ENCODE assay signal across 17 cellular contexts in the genomic region with DNA sequence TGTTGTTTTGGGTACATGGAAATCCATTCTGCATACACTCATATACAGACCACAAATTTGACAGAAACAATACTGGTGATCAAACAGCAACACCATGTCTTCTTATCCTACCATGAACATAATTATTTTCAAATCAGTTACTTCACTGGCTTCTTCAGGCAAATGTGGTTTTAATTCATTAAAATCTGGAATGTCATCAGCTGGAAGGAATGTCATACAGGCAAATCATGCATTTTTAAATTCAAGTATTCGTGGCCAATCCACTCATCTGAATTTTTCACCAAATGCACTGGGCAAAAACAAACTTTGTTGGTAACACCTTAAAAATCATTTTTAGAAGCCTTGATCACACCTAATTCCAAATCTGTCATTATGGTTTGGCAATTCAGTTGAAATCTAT. TPM values are rescaled to one million over a fixed set of nuclear protein-coding genes. Genes with fewer than 3 reads are reported as not detected.
DNase-seq lines count a peak whose midpoint lies in the region; ATAC-seq and TF ChIP-seq lines count a peak whose summit lies in the region.
"Had no signal": no experiment of that assay in that cellular context is flagged by ENCODE, and none has a peak within 500 bp of the region (broad histone marks: within the 10 kb centered on the region; RNA-seq: fewer than 3 reads in every experiment).

No MANE protein-coding gene starts in this region.

- no peaks in the 10 kb centered on the region for H3K36me3 ChIP-seq in subcutaneous abdominal adipose tissue (ENCODE audit: control insufficient read depth in 5 of 5, insufficient read depth in 5 of 5, low read length in 5 of 5)

- intact Hi-C loops in dorsolateral prefrontal cortex (cut with DNase I) = loop anchor here (5.0 to 10.0 kb wide), 4 partner anchors 49 to 129 kb away; a partner anchor contains a TSS
- intact Hi-C loops in left cardiac atrium (cut with DNase I) = no loop called here
- intact Hi-C loops in posterior vena cava (cut with DNase I) = no loop called here

- H3K4me3 ChIP-seq in dorsolateral prefrontal cortex (no peak overlapping the region), subcutaneous abdominal adipose tissue (ENCODE audit: low read depth in 1 of 5, low read length in 5 of 5) (no peak overlapping the region)
- H3K4me3 ChIP-seq: A549, GM12878, K562 had no signal

- H3K27me3 ChIP-seq in dorsolateral prefrontal cortex (no peaks in the 10 kb centered on the region), subcutaneous abdominal adipose tissue (ENCODE audit: control insufficient read depth in 5 of 5, insufficient read depth in 4 of 5, low read length in 5 of 5) (no peaks in the 10 kb centered on the region)

- TF ChIP-seq CTCF in dorsolateral prefrontal cortex (IDR thresholded peaks at IDR 0.05 in 54 of 56, conservative IDR thresholded peaks at IDR 0.05 in 2 of 56; ENCODE audit: low read depth in 1 of 56, partially characterized antibody in 56 of 56) = no peak

- H3K27ac ChIP-seq in angular gyrus (ENCODE audit: low read depth, low read length) (peak overlapping the region; percentile 81), dorsolateral prefrontal cortex (peak overlapping the region in 57 of 59 donors; percentile 7 to 94 (median 81)), subcutaneous abdominal adipose tissue (ENCODE audit: low read depth, low read length) (peak overlapping the region; percentile 20)
- H3K27ac ChIP-seq: A549 had no signal

- H3K4me1 ChIP-seq in subcutaneous abdominal adipose tissue (ENCODE audit: control insufficient read depth in 5 of 5, insufficient read depth in 5 of 5, low read length in 5 of 5) = peaks cover 0 to 10% (median 0%) of the 10 kb centered on the region in 5 donors
- H3K4me1 ChIP-seq: A549 had no signal

- H3K9ac ChIP-seq in subcutaneous abdominal adipose tissue (ENCODE audit: low read length in 5 of 5) = no peak overlapping the region

- ATAC-seq in GM18519 (IDR thresholded peaks at IDR 0.05; ENCODE audit: low FRiP score, unreplicated experiment) (no peak), left cardiac atrium (no peak)
- ATAC-seq: A549, GM12878, K562 had no signal

- no peaks in the 10 kb centered on the region for H3K9me3 ChIP-seq in subcutaneous abdominal adipose tissue (ENCODE audit: control insufficient read depth in 5 of 5, low read length in 5 of 5)
- H3K9me3 ChIP-seq: A549 had no signal

- DNase-seq in EL (peak; percentile 2), dorsolateral prefrontal cortex (no peak), left cardiac atrium (no peak), H4 (ENCODE audit: low spot score) (no peak), posterior vena cava (ENCODE audit: low spot score) (no peak)
- DNase-seq: C1 segment of cervical spinal cord, DND-41, GDM1, NCI-H1694 treated with DMSO at 0.1 percent for 48 hours, Right ventricle myocardium superior had no signal

RNA-seq across cellular contexts. Expression of a gene that starts 59.3 kb away (rescaled TPM):
- total RNA-seq in dorsolateral prefrontal cortex (10 to 100 TPM in 77 of 120 experiments, 1 to 10 TPM in 43; 3.2 to 34.6 (median 11.4) TPM), left cardiac atrium (under 1 TPM; 0.15 to 0.31 TPM), posterior vena cava (under 1 TPM; 0.14 to 0.46 TPM)
- 2.0 and 2.2 TPM in 2 replicates for total RNA-seq in H4 (2014; rRNA removed; shearing (Covaris generic))
- total RNA-seq: K562, NCI-H460 had no signal

Comparison
In these comparisons a context has a peak if more than half of its experiments do, and no peak if none do; other contexts are left out.
1. H3K27ac ChIP-seq: peak in every context shown above with its lines; median percentile 81 in angular gyrus; 81 in dorsolateral prefrontal cortex; 20 in subcutaneous abdominal adipose tissue.
2. intact Hi-C loops: an anchor here in dorsolateral prefrontal cortex (5.0 to 10.0 kb wide); none called in left cardiac atrium and posterior vena cava.